8 cellular contexts compared by ENCODE assay signal in the genomic region with DNA sequence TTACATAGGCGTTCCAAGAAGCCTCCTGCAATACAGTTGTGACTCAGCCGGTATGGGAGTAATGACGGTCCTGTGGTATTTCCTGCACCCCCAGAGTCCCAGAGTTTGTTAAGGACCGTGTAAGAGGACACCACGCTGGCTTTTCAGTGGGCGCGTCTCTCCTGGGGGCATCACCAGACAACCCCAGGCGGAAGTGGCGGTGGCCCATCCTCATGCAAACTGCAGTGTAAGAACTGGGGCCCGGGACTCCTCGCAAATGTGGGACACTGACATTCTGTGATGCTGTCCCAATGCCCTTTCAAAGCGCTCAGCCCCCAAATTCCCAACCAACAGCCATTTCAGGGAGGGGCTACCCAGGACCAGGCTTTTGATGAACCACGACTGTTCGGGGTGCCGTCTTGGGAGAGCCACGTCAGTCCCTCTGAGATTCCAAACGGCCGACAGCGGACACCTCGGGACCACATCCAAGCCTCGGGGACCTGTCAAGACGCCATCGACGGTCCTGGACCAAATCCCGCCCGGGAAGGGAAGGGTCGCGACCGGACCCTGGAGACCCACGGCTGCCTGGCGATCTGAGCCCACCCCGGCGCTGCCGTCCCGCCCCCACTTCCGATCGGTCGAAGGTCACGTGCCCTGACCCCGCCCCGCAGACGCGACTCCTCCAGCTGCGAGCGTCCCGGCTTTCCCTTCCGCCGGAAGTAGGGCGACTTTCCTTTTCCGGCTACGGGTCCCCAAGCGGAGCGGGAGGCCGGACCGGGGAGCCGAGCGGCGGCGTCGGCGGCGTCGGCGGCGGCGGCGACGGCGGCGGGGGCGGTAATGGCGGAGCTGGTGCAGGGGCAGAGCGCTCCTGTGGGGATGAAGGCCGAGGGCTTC. TPM values are rescaled to one million over a fixed set of nuclear protein-coding genes. Genes with fewer than 3 reads are reported as not detected.
A peak's percentile ranks its signal among the peaks of the same experiment; 100 is the strongest.
DNase-seq lines count a peak whose midpoint lies in the region; ATAC-seq and TF ChIP-seq lines count a peak whose summit lies in the region.

A gene with protein sequence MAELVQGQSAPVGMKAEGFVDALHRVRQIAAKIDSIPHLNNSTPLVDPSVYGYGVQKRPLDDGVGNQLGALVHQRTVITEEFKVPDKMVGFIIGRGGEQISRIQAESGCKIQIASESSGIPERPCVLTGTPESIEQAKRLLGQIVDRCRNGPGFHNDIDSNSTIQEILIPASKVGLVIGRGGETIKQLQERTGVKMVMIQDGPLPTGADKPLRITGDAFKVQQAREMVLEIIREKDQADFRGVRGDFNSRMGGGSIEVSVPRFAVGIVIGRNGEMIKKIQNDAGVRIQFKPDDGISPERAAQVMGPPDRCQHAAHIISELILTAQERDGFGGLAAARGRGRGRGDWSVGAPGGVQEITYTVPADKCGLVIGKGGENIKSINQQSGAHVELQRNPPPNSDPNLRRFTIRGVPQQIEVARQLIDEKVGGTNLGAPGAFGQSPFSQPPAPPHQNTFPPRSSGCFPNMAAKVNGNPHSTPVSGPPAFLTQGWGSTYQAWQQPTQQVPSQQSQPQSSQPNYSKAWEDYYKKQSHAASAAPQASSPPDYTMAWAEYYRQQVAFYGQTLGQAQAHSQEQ (plus strand): TSS at position 713 of the 873 bp plus-strand sequence. CDS start 104 bp downstream, at position 817.

- no peaks in the 10 kb centered on the region for H3K27me3 Mint-ChIP-seq in activated naive CD8-positive, alpha-beta T cell
- no peaks in the 10 kb centered on the region for H3K27me3 Mint-ChIP-seq in glutamatergic neuron (ENCODE audit: unreplicated experiment)

- peaks cover 44% of the 10 kb centered on the region for H3K4me1 Mint-ChIP-seq in activated naive CD8-positive, alpha-beta T cell (ENCODE audit: low read depth)
- H3K4me1 Mint-ChIP-seq in glutamatergic neuron (ENCODE audit: low read depth, unreplicated experiment), result peaks cover 12% of the 10 kb centered on the region

- no peaks in the 10 kb centered on the region for H3K9me3 ChIP-seq in ovary
- H3K9me3 ChIP-seq in thymus (ENCODE audit: control insufficient read depth), result no peaks in the 10 kb centered on the region

- 0% methylated on average over 46 to 74 of the region's 74 CpGs for WGBS in ovary, 3 donors
- under 1% methylated on average over 74 of the region's 74 CpGs for WGBS in thymus

- H3K27me3 ChIP-seq in GM06990 (replicated peaks; ENCODE audit: control insufficient read depth, insufficient read depth, low read length) (no peaks in the 10 kb centered on the region), ovary (no peaks in the 10 kb centered on the region), thymus (ENCODE audit: control insufficient read depth, insufficient read depth) (peaks cover 2% of the 10 kb centered on the region)

- H3K36me3 ChIP-seq in GM06990 (ENCODE audit: control insufficient read depth, insufficient read depth, low read length) (peaks cover 5% of the 10 kb centered on the region), ovary (no peaks in the 10 kb centered on the region), thymus (ENCODE audit: control insufficient read depth, insufficient read depth) (no peaks in the 10 kb centered on the region)

- H3K9me3 Mint-ChIP-seq in activated naive CD8-positive, alpha-beta T cell (ENCODE audit: low read depth), result no peaks in the 10 kb centered on the region
- no peaks in the 10 kb centered on the region for H3K9me3 Mint-ChIP-seq in glutamatergic neuron (ENCODE audit: unreplicated experiment)

- peak within 1 kb of the TSS; percentile 93 for H3K4me3 Mint-ChIP-seq in activated naive CD8-positive, alpha-beta T cell
- H3K4me3 Mint-ChIP-seq in glutamatergic neuron (ENCODE audit: unreplicated experiment), result peak within 1 kb of the TSS; percentile 95

- H3K27ac ChIP-seq in ovary, result peak within 1 kb of the TSS; percentile 30 to 84
- peak within 1 kb of the TSS; percentile 90 for H3K27ac ChIP-seq in thymus (ENCODE audit: low read depth)

- H3K27ac Mint-ChIP-seq in activated naive CD8-positive, alpha-beta T cell, result peak within 1 kb of the TSS; percentile 91
- H3K27ac Mint-ChIP-seq in glutamatergic neuron (ENCODE audit: unreplicated experiment), result peak within 1 kb of the TSS; percentile 77

- TF ChIP-seq CTCF in GM06990 (IDR thresholded peaks at IDR 0.05; ENCODE audit: insufficient read depth, low read length, poor library complexity, severe bottlenecking), result no peak
- TF ChIP-seq CTCF in glutamatergic neuron (IDR thresholded peaks at IDR 0.05; ENCODE audit: partially characterized antibody, unreplicated experiment), result no peak
- TF ChIP-seq CTCF in ovary (IDR thresholded peaks at IDR 0.05), result no peak

- H3K36me3 Mint-ChIP-seq in activated naive CD8-positive, alpha-beta T cell, result no peaks in the 10 kb centered on the region
- H3K36me3 Mint-ChIP-seq in glutamatergic neuron (ENCODE audit: unreplicated experiment), result no peaks in the 10 kb centered on the region

- peak; percentile 83 for TF ChIP-seq POLR2A in ovary (IDR thresholded peaks at IDR 0.05)

- DNase-seq in GM06990 (ENCODE audit: extremely low read depth, insufficient read length) (peak; percentile 89), NCI-H1105 (lab: John Stamatoyannopoulos, UW) (peak; percentile 88), SKM-1 treated with dmso at 0.1 percent for 144 hours (lab: John Stamatoyannopoulos, UW; ENCODE audit: unreplicated experiment) (peak; percentile 78), glutamatergic neuron (peak; percentile 96), ovary (peak; percentile 90 to 93 (median 92))

- no peak for TF ChIP-seq EP300 in ovary (IDR thresholded peaks at IDR 0.05)

- H3K4me1 ChIP-seq in ovary (ENCODE audit: insufficient read depth) (peaks cover 12% of the 10 kb centered on the region), thymus (ENCODE audit: control insufficient read depth, insufficient read depth, low read length) (peaks cover 18% of the 10 kb centered on the region)

- H3K4me3 ChIP-seq in GM06990 (replicated peaks; ENCODE audit: low read depth, low read length) (peak within 1 kb of the TSS; percentile 83), ovary (peak within 1 kb of the TSS; percentile 78), thymus (ENCODE audit: low read length) (peak within 1 kb of the TSS; percentile 100)

- ATAC-seq in HG02610 (IDR thresholded peaks at IDR 0.05; ENCODE audit: unreplicated experiment), result peak; percentile 92

- intact Hi-C loops in ovary (cut with DNase I), result no loop called here

RNA-seq across cellular contexts. Expression of the gene that starts here (rescaled TPM):
- total RNA-seq in glutamatergic neuron (ENCODE audit: unreplicated experiment) (76.8 TPM), ovary (10 to 100 TPM; 15.5 to 54.3 (median 48.2) TPM)
- polyA plus RNA-seq in ovary (10 to 100 TPM; 37.0 to 39.0 TPM), thymus (24.2 TPM)

Comparison
In these comparisons a context has a peak if more than half of its experiments do, and no peak if none do; other contexts are left out.
1. Peak in every context shown above with its lines: DNase-seq, ATAC-seq, H3K4me3 ChIP-seq and H3K27ac ChIP-seq.